In genomic region chr13:80082396-80083096, GRCh38 we compare ENCODE assay signal across 18 cellular contexts.
A peak's percentile ranks its signal among the peaks of the same experiment; 100 is the strongest.
DNase-seq lines count a peak whose midpoint lies in the region; ATAC-seq, FAIRE-seq and TF ChIP-seq lines count a peak whose summit lies in the region.
"Had no signal": no experiment of that assay in that cellular context is flagged by ENCODE, and none has a peak within 500 bp of the region (broad histone marks: within the 10 kb centered on the region; RNA-seq: fewer than 3 reads in every experiment).

No MANE protein-coding gene starts in this region.

- no peak overlapping the region for H3K4me3 Mint-ChIP-seq in mesothelial cell of epicardium
- H3K4me3 Mint-ChIP-seq: central memory CD8-positive, alpha-beta T cell had no signal

- no peaks in the 10 kb centered on the region for H4K20me1 ChIP-seq in H1 (replicated peaks in 1 of 2; ENCODE audit: control insufficient read depth in 1 of 2, insufficient read depth in 2 of 2, low read length in 2 of 2)

- TF ChIP-seq RAD21 in H1 (IDR thresholded peaks at IDR 0.05 in 1 of 2, conservative IDR thresholded peaks at IDR 0.05 in 1 of 2; ENCODE audit: low read depth in 2 of 2, low read length in 2 of 2), result no peak

- H4K5ac ChIP-seq in H1 (ENCODE audit: insufficient read length, low read depth, low read length), result no peak overlapping the region

- no peak overlapping the region for H2BK5ac ChIP-seq in H1 (ENCODE audit: low read depth, low read length)

- no peaks in the 10 kb centered on the region for H3K36me3 ChIP-seq in H1 (ENCODE audit: control insufficient read depth in 2 of 4, insufficient read depth in 4 of 4, low read length in 3 of 4)
- no peaks in the 10 kb centered on the region for H3K36me3 ChIP-seq in suprapubic skin
- H3K36me3 ChIP-seq: vagina had no signal

- H3K27me3 ChIP-seq in H1 (replicated peaks in 1 of 4; ENCODE audit: control insufficient read depth in 3 of 4, extremely low read depth in 1 of 4, insufficient read depth in 3 of 4, low read length in 3 of 4), result no peaks in the 10 kb centered on the region
- no peaks in the 10 kb centered on the region for H3K27me3 ChIP-seq in suprapubic skin
- H3K27me3 ChIP-seq: vagina had no signal

- TF ChIP-seq POLR2A in H1 (IDR thresholded peaks at IDR 0.05; ENCODE audit: control extremely low read depth in 1 of 2, low read depth in 2 of 2, low read length in 2 of 2) (no peak), suprapubic skin (IDR thresholded peaks at IDR 0.05) (no peak)

- H3K9me3 ChIP-seq in H1 (ENCODE audit: insufficient read depth in 2 of 2, low read depth in 1 of 2, low read length in 1 of 2), result no peaks in the 10 kb centered on the region
- no peaks in the 10 kb centered on the region for H3K9me3 ChIP-seq in suprapubic skin
- H3K9me3 ChIP-seq: mucosa of descending colon, vagina had no signal

- no peak overlapping the region for H4K91ac ChIP-seq in H1 (replicated peaks; ENCODE audit: insufficient read length, low read length)

- POLR2A ChIA-PET in H1 (lab: Charles Lee; ENCODE audit: partially characterized antibody), result no interaction called here

- H3K14ac ChIP-seq in H1 (ENCODE audit: insufficient read length), result no peak overlapping the region

- no peak for ATAC-seq in GM18498 (IDR thresholded peaks at IDR 0.05; ENCODE audit: unreplicated experiment)
- ATAC-seq: esophagus mucosa, mucosa of descending colon had no signal

- 0 out of 2 replicates have a peak overlapping the region, but pooled peaks have one; percentile 41 for H2BK20ac ChIP-seq in H1 (ENCODE audit: low read length)

- H2BK12ac ChIP-seq in H1 (ENCODE audit: low read depth, low read length), result no peak overlapping the region

- DNase-seq in Daoy (ENCODE audit: low read depth) (peak; percentile 60), RPMI7951 (ENCODE audit: low read depth) (peak; percentile 73), H1 (ENCODE audit: low read depth in 1 of 2, low spot score in 2 of 2) (no peak), mesothelial cell of epicardium (ENCODE audit: low spot score in 2 of 2, unreplicated experiment in 2 of 2) (no peak), suprapubic skin (ENCODE audit: low spot score in 2 of 2) (no peak), nucleus accumbens (lab: John Stamatoyannopoulos, UW) (no peak)
- no peak for DNase-seq in NK-92 treated with Interleukin-12 subunit alpha and Interleukin-12 subunit beta, amount 100 ng/mL, for 24 hours (lab: John Stamatoyannopoulos, UW)
- DNase-seq: activated CD8-positive, alpha-beta memory T cell treated with anti-CD3 and anti-CD28 coated beads for 24 hours; DMS53; mucosa of descending colon; NCI-H1694 treated with DMSO at 0.1 percent for 48 hours; stimulated activated CD4-positive, alpha-beta T cell treated with anti-CD3 and anti-CD28 coated beads, Interleukin-4, amount 100 ng/mL, for 1 hour; T1000 had no signal

- FAIRE-seq in H1 (lab: Jason Lieb, UNC), result no peak

- H2BK15ac ChIP-seq in H1 (ENCODE audit: low read length), result no peak overlapping the region

- no peak overlapping the region for H3K23ac ChIP-seq in H1 (ENCODE audit: insufficient read length)

- no peaks in the 10 kb centered on the region for H3K79me1 ChIP-seq in H1 (ENCODE audit: low read depth, low read length)

- no peaks in the 10 kb centered on the region for H3K23me2 ChIP-seq in H1 (ENCODE audit: low read depth, low read length)

- no peaks in the 10 kb centered on the region for H3K79me2 ChIP-seq in H1 (ENCODE audit: control insufficient read depth in 1 of 2, insufficient read depth in 2 of 2, low read length in 2 of 2)

- no peak overlapping the region for H3K56ac ChIP-seq in H1 (replicated peaks; ENCODE audit: insufficient read length, low read depth, low read length)

- TF ChIP-seq CTCF in H1 (IDR thresholded peaks at IDR 0.05; ENCODE audit: control extremely low read depth in 1 of 3, insufficient read depth in 1 of 3, low read depth in 1 of 3, low read length in 3 of 3), result no peak
- TF ChIP-seq CTCF in mesothelial cell of epicardium (IDR thresholded peaks at IDR 0.05; ENCODE audit: unreplicated experiment), result no peak
- TF ChIP-seq CTCF in suprapubic skin (IDR thresholded peaks at IDR 0.05), result no peak

- H2BK120ac ChIP-seq in H1 (replicated peaks; ENCODE audit: low read depth, low read length), result no peak overlapping the region

- H3K4me1 Mint-ChIP-seq in mesothelial cell of epicardium, result peaks cover 29% of the 10 kb centered on the region
- H3K4me1 Mint-ChIP-seq: central memory CD8-positive, alpha-beta T cell had no signal

- no peak overlapping the region for H3K9ac ChIP-seq in H1 (replicated peaks in 1 of 4; ENCODE audit: extremely low read depth in 1 of 4, low read depth in 3 of 4, low read length in 3 of 4)
- H3K9ac ChIP-seq: KMS-11 had no signal

- peak overlapping the region; percentile 15 for H3K27ac Mint-ChIP-seq in mesothelial cell of epicardium

- no peaks in the 10 kb centered on the region for H3K27me3 Mint-ChIP-seq in mesothelial cell of epicardium (ENCODE audit: low read depth)
- H3K27me3 Mint-ChIP-seq: central memory CD8-positive, alpha-beta T cell had no signal

- no peak overlapping the region for H2AFZ ChIP-seq in H1 (ENCODE audit: low read length)

- H3K27ac ChIP-seq in H1 (ENCODE audit: low read depth, low read length) (no peak overlapping the region), suprapubic skin (no peak overlapping the region)
- H3K27ac ChIP-seq: KMS-11, vagina had no signal

- CTCF ChIA-PET in H1 (lab: Charles Lee; ENCODE audit: partially characterized antibody), result interaction anchor here (1.1 to 1.2 kb wide), 2 partner anchors 12 to 1961 kb away, joined by 3 read pairs; no protein-coding TSS in a partner anchor

- H3K36me3 Mint-ChIP-seq in mesothelial cell of epicardium, result no peaks in the 10 kb centered on the region

- H3K4me2 ChIP-seq in H1 (ENCODE audit: insufficient read depth in 1 of 2, low read depth in 2 of 2, low read length in 2 of 2), result no peak overlapping the region
- H3K4me2 ChIP-seq: KMS-11 had no signal

- H3K18ac ChIP-seq in H1 (ENCODE audit: extremely low read depth, low read length), result no peak overlapping the region

- no peaks in the 10 kb centered on the region for H3K9me3 Mint-ChIP-seq in mesothelial cell of epicardium
- H3K9me3 Mint-ChIP-seq: central memory CD8-positive, alpha-beta T cell had no signal

- no peak overlapping the region for H3K4me3 ChIP-seq in H1 (ENCODE audit: extremely low read depth in 1 of 4, insufficient read depth in 2 of 4, low read depth in 3 of 4, low read length in 4 of 4)
- no peak overlapping the region for H3K4me3 ChIP-seq in suprapubic skin
- H3K4me3 ChIP-seq: mucosa of descending colon, vagina had no signal

- H3K4me1 ChIP-seq in H1 (replicated peaks in 1 of 4; ENCODE audit: control insufficient read depth in 3 of 4, insufficient read depth in 4 of 4, low read length in 3 of 4), result peaks cover 0 to 5% (median 1%) of the 10 kb centered on the region in 4 experiments; a peak in 1 of 7 replicates
- H3K4me1 ChIP-seq in suprapubic skin, result peaks cover 10% of the 10 kb centered on the region

- H2AK5ac ChIP-seq in H1 (ENCODE audit: low read depth, low read length), result peak overlapping the region; percentile 0; the same call in 1 of the 2 replicates

- no peak overlapping the region for H4K8ac ChIP-seq in H1 (ENCODE audit: extremely low read depth, insufficient read depth, low read length)

- TF ChIP-seq EP300 in H1 (IDR thresholded peaks at IDR 0.05; ENCODE audit: borderline replicate concordance in 1 of 2, low read depth in 2 of 2, low read length in 2 of 2) (no peak), suprapubic skin (IDR thresholded peaks at IDR 0.05) (no peak)

- no peak overlapping the region for H3K4ac ChIP-seq in H1 (replicated peaks; ENCODE audit: insufficient read length, low read depth, low read length)

TF ChIP-seq in H1, 55 proteins besides CTCF, POLR2A, EP300 and RAD21 (continues in another document):
- TF ChIP-seq GTF2F1 (IDR thresholded peaks at IDR 0.05; ENCODE audit: borderline replicate concordance, low read depth, low read length), result no peak
- no peak for TF ChIP-seq SP4 (IDR thresholded peaks at IDR 0.05; ENCODE audit: low read length)
- TF ChIP-seq GABPA (IDR thresholded peaks at IDR 0.05; ENCODE audit: borderline replicate concordance, insufficient read depth, low read length), result no peak
- TF ChIP-seq, protein P1, sequence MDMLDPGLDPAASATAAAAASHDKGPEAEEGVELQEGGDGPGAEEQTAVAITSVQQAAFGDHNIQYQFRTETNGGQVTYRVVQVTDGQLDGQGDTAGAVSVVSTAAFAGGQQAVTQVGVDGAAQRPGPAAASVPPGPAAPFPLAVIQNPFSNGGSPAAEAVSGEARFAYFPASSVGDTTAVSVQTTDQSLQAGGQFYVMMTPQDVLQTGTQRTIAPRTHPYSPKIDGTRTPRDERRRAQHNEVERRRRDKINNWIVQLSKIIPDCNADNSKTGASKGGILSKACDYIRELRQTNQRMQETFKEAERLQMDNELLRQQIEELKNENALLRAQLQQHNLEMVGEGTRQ (IDR thresholded peaks at IDR 0.05; ENCODE audit: low read length), result no peak

Comparison
In these comparisons a context has a peak if more than half of its experiments do, and no peak if none do; other contexts are left out.
1. DNase-seq: peak in Daoy (single experiment) and RPMI7951 (single experiment); none in H1 (0 of 2), mesothelial cell of epicardium (0 of 2), NK-92 treated with Interleukin-12 subunit alpha and Interleukin-12 subunit beta, amount 100 ng/mL, for 24 hours (single experiment), suprapubic skin (0 of 2) and nucleus accumbens (0 of 56).